Comparison of ENCODE assay signal across 9 cellular contexts in the genomic region with DNA sequence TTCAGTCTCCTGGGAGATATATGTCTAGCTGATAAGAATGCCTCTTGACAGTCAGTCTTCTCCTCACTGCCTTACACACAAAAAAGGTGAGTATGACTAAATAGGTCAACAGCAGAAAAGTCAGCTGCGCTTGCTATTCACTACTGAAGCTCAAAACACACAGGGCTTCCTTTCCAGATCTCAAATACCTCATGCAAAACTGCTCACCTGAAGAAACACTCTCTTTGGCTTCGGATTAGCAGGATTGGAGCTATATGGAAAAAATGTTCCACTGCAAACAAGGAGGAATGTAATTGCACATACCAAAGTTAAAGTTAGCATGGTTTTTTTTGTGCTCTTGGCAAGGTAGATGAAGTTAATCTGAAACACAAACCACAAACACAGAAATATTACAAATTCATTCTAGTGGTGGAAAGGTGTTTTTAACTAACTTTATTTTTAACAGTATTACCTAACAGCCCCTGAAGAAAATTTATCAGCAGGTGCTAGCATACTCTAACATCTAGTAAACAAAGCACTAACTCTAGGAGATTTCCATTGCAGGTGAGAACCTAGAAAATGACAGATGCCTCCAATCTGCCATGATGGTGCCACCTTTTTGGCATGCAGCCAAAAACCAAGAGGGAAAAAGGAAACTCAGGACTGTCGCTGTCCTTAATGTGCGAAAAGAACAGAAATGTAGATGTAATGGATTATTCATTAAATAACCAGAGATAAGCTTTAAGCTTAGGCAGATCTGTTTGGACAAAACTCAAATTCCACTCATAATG. TPM values are rescaled to one million over a fixed set of nuclear protein-coding genes. Genes with fewer than 3 reads are reported as not detected.
DNase-seq lines count a peak whose midpoint lies in the region; ATAC-seq, FAIRE-seq and TF ChIP-seq lines count a peak whose summit lies in the region.
"Had no signal": no experiment of that assay in that cellular context is flagged by ENCODE, and none has a peak within 500 bp of the region (broad histone marks: within the 10 kb centered on the region; RNA-seq: fewer than 3 reads in every experiment).

No MANE protein-coding gene starts in this region.

- H3K9me3 ChIP-seq in astrocyte (ENCODE audit: insufficient read depth, low read depth, low read length), result no peaks in the 10 kb centered on the region

- FAIRE-seq in astrocyte (lab: Jason Lieb, UNC), result no peak
- FAIRE-seq: GM12892 had no signal

- H3K27me3 Mint-ChIP-seq in astrocyte (ENCODE audit: low read depth, unreplicated experiment), result no peaks in the 10 kb centered on the region

- H3K4me3 ChIP-seq in astrocyte (ENCODE audit: insufficient read depth, low read depth, low read length), result no peak overlapping the region

- H3K9ac ChIP-seq in astrocyte (ENCODE audit: low read length), result no peak overlapping the region

- no peak for TF ChIP-seq CTCF in astrocyte (IDR thresholded peaks at IDR 0.05; ENCODE audit: insufficient read depth, low read depth, low read length)

- H3K27me3 ChIP-seq in astrocyte (ENCODE audit: insufficient read depth, low read length), result no peaks in the 10 kb centered on the region

- no peaks in the 10 kb centered on the region for H3K36me3 Mint-ChIP-seq in astrocyte (ENCODE audit: low read depth, unreplicated experiment)

- no peaks in the 10 kb centered on the region for H4K20me1 ChIP-seq in astrocyte (ENCODE audit: insufficient read depth, low read length)

- DNase-seq in COLO668 (lab: John Stamatoyannopoulos, UW; ENCODE audit: unreplicated experiment) (peak; percentile 32), NCI-H146 (lab: John Stamatoyannopoulos, UW) (peak; percentile 19), astrocyte (ENCODE audit: low read depth) (peak; percentile 49), left kidney (ENCODE audit: low read depth, low spot score) (peak; percentile 7), NCI-H2107 (lab: John Stamatoyannopoulos, UW) (no peak), SHP77 treated with DMSO at 0.1 percent for 48 hours (lab: John Stamatoyannopoulos, UW) (no peak)
- no peak for DNase-seq in stimulated activated CD4-positive, alpha-beta T cell treated with anti-CD3 and anti-CD28 coated beads, Interleukin-2, amount 100 ng/mL, for 24 hours

- no peaks in the 10 kb centered on the region for H3K79me2 ChIP-seq in astrocyte (ENCODE audit: insufficient read depth, low read length)

- H3K9me3 Mint-ChIP-seq in astrocyte (ENCODE audit: unreplicated experiment), result no peaks in the 10 kb centered on the region

- no peak for ATAC-seq in GM19023 (IDR thresholded peaks at IDR 0.05; ENCODE audit: unreplicated experiment)

- peaks cover 18% of the 10 kb centered on the region for H3K4me1 Mint-ChIP-seq in astrocyte (ENCODE audit: low read depth, unreplicated experiment)

- no peak overlapping the region for H3K27ac ChIP-seq in astrocyte (ENCODE audit: low read depth, low read length)

- H3K36me3 ChIP-seq in astrocyte (ENCODE audit: insufficient read depth, low read length), result no peaks in the 10 kb centered on the region

- H3K4me1 ChIP-seq in astrocyte (ENCODE audit: insufficient read depth, low read length), result no peaks in the 10 kb centered on the region

- H3K4me2 ChIP-seq in astrocyte (ENCODE audit: low read length), result no peak overlapping the region

- H3K4me3 Mint-ChIP-seq in astrocyte (ENCODE audit: unreplicated experiment), result no peak overlapping the region

- no peak overlapping the region for H2AFZ ChIP-seq in astrocyte (ENCODE audit: low read depth, low read length)

- no peak overlapping the region for H3K27ac Mint-ChIP-seq in astrocyte (ENCODE audit: unreplicated experiment)

RNA-seq across cellular contexts. Expression of a gene that starts 31.8 kb away (rescaled TPM):
- total RNA-seq in astrocyte, result 8.8 and 11.8 TPM in 2 replicates

Comparison
In these comparisons a context has a peak if more than half of its experiments do, and no peak if none do; other contexts are left out.
1. DNase-seq: peak in COLO668 (single experiment), NCI-H146 (single experiment), astrocyte (single experiment) and left kidney (single experiment); none in NCI-H2107 (single experiment), stimulated activated CD4-positive, alpha-beta T cell treated with anti-CD3 and anti-CD28 coated beads, Interleukin-2, amount 100 ng/mL, for 24 hours (0 of 2) and SHP77 treated with DMSO at 0.1 percent for 48 hours (single experiment).